ENCODE assay signal across 8 cellular contexts in the genomic region with DNA sequence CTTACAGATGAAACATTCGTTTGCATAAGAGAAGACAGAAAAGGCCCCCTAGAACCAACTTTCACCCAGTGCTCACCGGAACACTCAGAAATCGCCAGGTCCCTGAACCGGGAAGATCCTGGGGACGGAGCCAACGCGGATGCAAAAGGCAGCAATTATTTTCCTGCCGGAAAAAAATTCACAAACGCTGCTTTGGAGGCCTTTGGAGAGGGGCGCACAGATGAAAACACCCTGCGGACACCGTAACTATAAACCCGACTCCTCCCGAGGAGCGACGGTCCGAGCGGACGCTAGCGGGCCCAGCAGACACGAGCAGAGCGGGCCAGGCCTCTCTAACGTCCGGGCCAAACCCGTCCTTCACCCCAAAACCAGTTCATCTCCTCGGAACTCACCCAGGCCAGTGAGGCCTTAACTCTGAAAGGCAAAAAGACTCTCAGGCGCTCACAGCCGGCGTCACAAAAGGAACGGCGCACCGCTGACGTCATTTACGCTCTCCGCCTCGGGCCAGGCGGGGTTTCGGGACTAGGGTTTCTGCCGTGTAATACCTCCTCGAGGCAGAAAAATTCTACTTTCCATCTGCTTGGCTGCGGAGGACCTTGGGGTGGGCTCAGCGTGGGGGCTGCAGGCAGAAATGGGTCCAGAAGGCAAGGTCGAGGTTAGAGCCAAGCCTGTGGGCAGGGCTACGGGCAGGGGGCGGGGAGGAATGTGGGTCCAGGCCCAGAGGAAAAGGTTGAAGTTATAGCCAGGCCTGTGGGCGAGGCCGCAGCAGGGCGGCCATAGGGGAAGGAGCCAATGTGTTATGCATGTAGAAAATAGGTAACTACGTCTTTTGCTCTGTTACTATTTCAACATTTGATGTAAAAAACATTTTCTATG. TPM values are rescaled to one million over a fixed set of nuclear protein-coding genes. Genes with fewer than 3 reads are reported as not detected.
A peak's percentile ranks its signal among the peaks of the same experiment; 100 is the strongest.
DNase-seq lines count a peak whose midpoint lies in the region; ATAC-seq and TF ChIP-seq lines count a peak whose summit lies in the region.

Gene ZNF426 (minus strand): TSS at position 463 of the 876 bp plus-strand sequence. CDS start 2,413 bp downstream, outside the sequence.

- no peaks in the 10 kb centered on the region for H3K27me3 ChIP-seq in CD4-positive, CD25-positive, alpha-beta regulatory T cell (ENCODE audit: control insufficient read depth, insufficient read depth, low read length)
- no peaks in the 10 kb centered on the region for H3K27me3 ChIP-seq in MG63

- H3K9me3 ChIP-seq in CD4-positive, CD25-positive, alpha-beta regulatory T cell (ENCODE audit: control insufficient read depth in 2 of 2, low read length in 2 of 2) = peaks cover 7 to 27% of the 10 kb centered on the region in 2 experiments
- H3K9me3 ChIP-seq in MG63 = peaks cover 38% of the 10 kb centered on the region

- H3K36me3 ChIP-seq in CD4-positive, CD25-positive, alpha-beta regulatory T cell (ENCODE audit: control insufficient read depth, insufficient read depth, low read length) = peaks cover 29% of the 10 kb centered on the region
- H3K36me3 ChIP-seq in MG63 = no peaks in the 10 kb centered on the region

- peak; percentile 90 to 91 for ATAC-seq in CD4-positive, CD25-positive, alpha-beta regulatory T cell (ENCODE audit: low read depth in 2 of 2)
- peak; percentile 68 for ATAC-seq in GM21381 (IDR thresholded peaks at IDR 0.05; ENCODE audit: unreplicated experiment)

- DNase-seq in CD4-positive, CD25-positive, alpha-beta regulatory T cell = peak; percentile 59 to 90 (median 86)
- peak; percentile 57 for DNase-seq in MG63
- DNase-seq in SKM-1 (lab: John Stamatoyannopoulos, UW; ENCODE audit: unreplicated experiment) = peak; percentile 29
- DNase-seq in globus pallidus (ENCODE audit: low spot score) = peak; percentile 80
- DNase-seq in non-pigmented ciliary epithelial cell (ENCODE audit: low read depth) = peak; percentile 53

- peaks cover 0 to 39% (median 16%) of the 10 kb centered on the region in 7 donors for H3K9me3 Mint-ChIP-seq in CD4-positive, CD25-positive, alpha-beta regulatory T cell
- peaks cover 20% of the 10 kb centered on the region for H3K9me3 Mint-ChIP-seq in activated naive CD4-positive, alpha-beta T cell treated with anti-CD3 and anti-CD28 coated beads, Interleukin-2, amount 50 U/mL, for 24 hours

- peak within 1 kb of the TSS; percentile 93 to 98 (median 96) for H3K4me3 Mint-ChIP-seq in CD4-positive, CD25-positive, alpha-beta regulatory T cell
- H3K4me3 Mint-ChIP-seq in activated naive CD4-positive, alpha-beta T cell treated with anti-CD3 and anti-CD28 coated beads, Interleukin-2, amount 50 U/mL, for 24 hours = peak within 1 kb of the TSS; percentile 95

- H3K27ac ChIP-seq in CD4-positive, CD25-positive, alpha-beta regulatory T cell (ENCODE audit: insufficient read depth, low read length, poor library complexity, severe bottlenecking) = peak within 1 kb of the TSS; percentile 77

- peak within 1 kb of the TSS; percentile 95 to 99 (median 96) for H3K27ac Mint-ChIP-seq in CD4-positive, CD25-positive, alpha-beta regulatory T cell
- peak within 1 kb of the TSS; percentile 99 for H3K27ac Mint-ChIP-seq in activated naive CD4-positive, alpha-beta T cell treated with anti-CD3 and anti-CD28 coated beads, Interleukin-2, amount 50 U/mL, for 24 hours

- TF ChIP-seq CTCF in subcutaneous adipose tissue (IDR thresholded peaks at IDR 0.05; ENCODE audit: low read depth) = no peak

- H3K4me1 ChIP-seq in CD4-positive, CD25-positive, alpha-beta regulatory T cell (ENCODE audit: control insufficient read depth, insufficient read depth, low read length, poor library complexity, severe bottlenecking) = peaks cover 10% of the 10 kb centered on the region

- no peaks in the 10 kb centered on the region for H3K27me3 Mint-ChIP-seq in CD4-positive, CD25-positive, alpha-beta regulatory T cell
- H3K27me3 Mint-ChIP-seq in activated naive CD4-positive, alpha-beta T cell treated with anti-CD3 and anti-CD28 coated beads, Interleukin-2, amount 50 U/mL, for 24 hours = no peaks in the 10 kb centered on the region

- peaks cover 0 to 44% (median 15%) of the 10 kb centered on the region in 4 donors for H3K4me1 Mint-ChIP-seq in CD4-positive, CD25-positive, alpha-beta regulatory T cell
- H3K4me1 Mint-ChIP-seq in activated naive CD4-positive, alpha-beta T cell treated with anti-CD3 and anti-CD28 coated beads, Interleukin-2, amount 50 U/mL, for 24 hours = peaks cover 33% of the 10 kb centered on the region

- peak within 1 kb of the TSS; percentile 97 for H3K4me3 ChIP-seq in CD4-positive, CD25-positive, alpha-beta regulatory T cell (ENCODE audit: low read depth, low read length)
- peak within 1 kb of the TSS; percentile 33 for H3K4me3 ChIP-seq in MG63

- H3K36me3 Mint-ChIP-seq in CD4-positive, CD25-positive, alpha-beta regulatory T cell = peaks cover 34% of the 10 kb centered on the region
- peaks cover 39% of the 10 kb centered on the region for H3K36me3 Mint-ChIP-seq in activated naive CD4-positive, alpha-beta T cell treated with anti-CD3 and anti-CD28 coated beads, Interleukin-2, amount 50 U/mL, for 24 hours

RNA-seq across cellular contexts. Expression of gene ZNF426, which starts in this region (rescaled TPM):
- total RNA-seq in CD4-positive, CD25-positive, alpha-beta regulatory T cell = 10.6 TPM
- 10 to 100 TPM in 3 of 4 donors, 1 to 10 TPM in 1; 8.9 to 14.8 (median 12.6) TPM for polyA plus RNA-seq in CD4-positive, CD25-positive, alpha-beta regulatory T cell
- 0.72 and 1.1 TPM in 2 replicates for total RNA-seq in MG63 (2014; rRNA removed; shearing (Covaris generic); ENCODE audit: low replicate concordance)
- 10 to 100 TPM in 3 of 4 donors, 1 to 10 TPM in 1; 8.8 to 13.4 (median 11.4) TPM for total RNA-seq in subcutaneous adipose tissue

Comparison
In these comparisons a context has a peak if more than half of its experiments do, and no peak if none do; other contexts are left out.
1. Peak in every context shown above with its lines: DNase-seq, ATAC-seq, H3K4me3 ChIP-seq and H3K27ac ChIP-seq.
2. DNase-seq: peak in every context shown above with its lines; median percentile 86 in CD4-positive, CD25-positive, alpha-beta regulatory T cell; 80 in globus pallidus; 57 in MG63; 53 in non-pigmented ciliary epithelial cell; 29 in SKM-1.